ENCODE assay signal across 1 cellular context in genomic region chr14:75540479-75540851, GRCh38.
TF ChIP-seq lines count a peak whose summit lies in the region.

No MANE protein-coding gene starts in this region.

TF ChIP-seq in H1, 55 proteins besides CTCF, POLR2A, EP300 and RAD21:
- TF ChIP-seq CBX8 (IDR thresholded peaks at IDR 0.05; ENCODE audit: borderline replicate concordance, low read depth, low read length) (no peak), KDM1A (IDR thresholded peaks at IDR 0.05; ENCODE audit: borderline replicate concordance, low read length) (peak; percentile 49; the same call in 1 of the 2 replicates)
